In genomic region chr4:19216495-19216894, GRCh38 we compare ENCODE assay signal across 3 cellular contexts.
"Had no signal": no experiment of that assay in that cellular context is flagged by ENCODE, and none has a peak within 500 bp of the region (broad histone marks: within the 10 kb centered on the region; RNA-seq: fewer than 3 reads in every experiment).

No MANE protein-coding gene starts in this region.

- H3K4me3 ChIP-seq: GM12878 had no signal

- ATAC-seq: GM12878 had no signal

- DNase-seq: GDM1, GF-D8 had no signal
